Comparison of ENCODE assay signal across 20 cellular contexts in the genomic region with DNA sequence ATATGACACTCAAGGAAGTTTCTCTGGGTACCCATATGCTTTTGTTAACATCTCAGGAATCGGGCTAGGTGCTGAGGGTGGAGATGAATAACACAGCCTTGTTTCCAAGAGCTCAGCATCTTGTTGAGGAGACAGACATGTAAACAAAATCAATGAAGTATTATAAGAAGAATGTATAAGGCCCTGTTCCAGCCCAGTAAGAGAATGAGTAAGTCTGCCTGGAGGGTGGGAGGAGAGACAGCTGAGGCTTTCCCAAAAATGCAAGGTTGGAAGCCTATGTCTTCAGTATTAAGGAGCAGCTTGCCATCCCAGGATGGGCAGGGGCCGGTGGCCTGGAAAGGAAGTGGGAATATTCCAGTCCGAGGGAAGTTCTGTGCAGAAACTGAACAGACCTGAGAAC.
DNase-seq lines count a peak whose midpoint lies in the region; ATAC-seq and TF ChIP-seq lines count a peak whose summit lies in the region.
"Had no signal": no experiment of that assay in that cellular context is flagged by ENCODE, and none has a peak within 500 bp of the region (broad histone marks: within the 10 kb centered on the region; RNA-seq: fewer than 3 reads in every experiment).

No MANE protein-coding gene starts in this region.

- DNase-seq in Daoy (ENCODE audit: low read depth) (peak; percentile 4), M059J (ENCODE audit: low read depth) (peak; percentile 84), choroid plexus epithelial cell (ENCODE audit: low read depth) (peak; percentile 35), hepatic stellate cell (ENCODE audit: low spot score) (peak; percentile 2), KG1 (lab: John Stamatoyannopoulos, UW) (no peak), NCI-H1092 treated with DMSO at 0.1 percent for 48 hours (lab: John Stamatoyannopoulos, UW) (no peak)
- DNase-seq in activated CD8-positive, alpha-beta memory T cell treated with anti-CD3 and anti-CD28 coated beads, Interleukin-2, amount 50 U/mL, for 4 hours: no peak
- DNase-seq: activated CD4-positive, alpha-beta T cell treated with anti-CD3 and anti-CD28 coated beads for 1 hour; activated naive CD8-positive, alpha-beta T cell treated with anti-CD3 and anti-CD28 coated beads for 36 hours; CD8-positive, alpha-beta memory T cell; cortex of kidney; DMS53; glutamatergic neuron; left lung; posterior cingulate gyrus; SHP77 had no signal

- no peak overlapping the region for H3K4me3 ChIP-seq in choroid plexus epithelial cell (ENCODE audit: low read depth, low read length)
- H3K4me3 ChIP-seq: left lung had no signal

- no peak for ATAC-seq in HG02610 (IDR thresholded peaks at IDR 0.05; ENCODE audit: unreplicated experiment)
- ATAC-seq: HepG2; left lung; sciatic nerve; stimulated activated effector memory CD8-positive, alpha-beta T cell treated with anti-CD3 and anti-CD28 coated beads, Interleukin-12 subunit alpha, Interleukin-12 subunit beta, amount 100 ng/mL, for 72 hours had no signal

- TF ChIP-seq CTCF in choroid plexus epithelial cell (conservative IDR thresholded peaks at IDR 0.05; ENCODE audit: low read depth, low read length): no peak

Comparison
In these comparisons a context has a peak if more than half of its experiments do, and no peak if none do; other contexts are left out.
1. DNase-seq: peak in Daoy (single experiment), M059J (single experiment), choroid plexus epithelial cell (single experiment) and hepatic stellate cell (single experiment); none in KG1 (single experiment), activated CD8-positive, alpha-beta memory T cell treated with anti-CD3 and anti-CD28 coated beads, Interleukin-2, amount 50 U/mL, for 4 hours (single experiment) and NCI-H1092 treated with DMSO at 0.1 percent for 48 hours (single experiment).